Comparison of ENCODE assay signal across 8 cellular contexts in the genomic region with DNA sequence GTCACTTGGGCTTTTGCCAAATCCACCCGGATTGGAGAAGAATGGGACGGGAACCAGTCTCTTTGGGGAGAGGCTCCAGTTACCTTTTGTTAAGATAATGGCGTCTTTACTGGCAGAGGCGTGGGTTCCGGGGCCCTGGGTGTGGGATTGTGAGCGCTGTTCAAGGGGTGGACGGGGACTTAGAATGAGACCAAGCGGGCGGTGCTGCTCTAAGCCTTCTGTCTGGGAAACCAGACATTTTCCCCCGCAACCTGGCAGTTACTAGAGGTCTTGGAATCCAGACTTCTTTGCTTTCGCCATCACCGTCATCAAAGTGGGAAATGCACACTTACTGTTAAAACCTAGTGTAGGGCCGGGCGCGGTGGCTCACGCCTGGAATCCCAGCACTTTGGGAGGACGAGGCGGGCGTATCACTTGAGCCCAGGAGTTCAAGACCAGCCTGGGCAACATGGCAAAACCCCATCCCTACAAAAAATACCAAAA. TPM values are rescaled to one million over a fixed set of nuclear protein-coding genes. Genes with fewer than 3 reads are reported as not detected.
DNase-seq lines count a peak whose midpoint lies in the region; ATAC-seq and TF ChIP-seq lines count a peak whose summit lies in the region.

No MANE protein-coding gene starts in this region.

- peak; percentile 31 for ATAC-seq in HCT116

- H3K9ac ChIP-seq in HCT116 (ENCODE audit: low read length) (peak overlapping the region; percentile 97), SU-DHL-6 (ENCODE audit: low read length) (peak overlapping the region; percentile 97)

- no peak for TF ChIP-seq RAD21 in HCT116 (IDR thresholded peaks at IDR 0.05; ENCODE audit: low read depth)

- intact Hi-C loops in CD4-positive, alpha-beta memory T cell (cut with micrococcal nuclease), result loop anchor here (1.0 to 2.0 kb wide), 4 partner anchors 38 to 195 kb away; partner anchors contain the start of genes FBF1, UNK and WBP2
- intact Hi-C loops in HCT116 (cut with micrococcal nuclease), result loop anchor here (1.0 kb wide), 2 partner anchors 38 to 74 kb away; partner anchors contain the start of gene FBF1
- intact Hi-C loops in posterior vena cava (cut with DNase I), result no loop called here

- no peaks in the 10 kb centered on the region for H3K27me3 ChIP-seq in CD4-positive, alpha-beta memory T cell (ENCODE audit: insufficient read depth, low read length)
- H3K27me3 ChIP-seq in HCT116 (ENCODE audit: insufficient read depth, low read length) (no peaks in the 10 kb centered on the region), SU-DHL-6 (ENCODE audit: low read length) (no peaks in the 10 kb centered on the region)

- peak overlapping the region; percentile 99 to 100 (median 99) for H3K27ac Mint-ChIP-seq in CD4-positive, alpha-beta memory T cell

- no peak for DNase-seq in CD4-positive, alpha-beta memory T cell
- DNase-seq in HCT116 (ENCODE audit: low read depth, low spot score) (no peak), fibroblast of the aortic adventitia (ENCODE audit: low read depth) (peak; percentile 89), posterior vena cava (ENCODE audit: low spot score) (peak; percentile 86), KBM-7 (no peak), NCI-H2107 (lab: John Stamatoyannopoulos, UW) (no peak)
- DNase-seq in stimulated activated CD4-positive, alpha-beta T cell treated with anti-CD3 and anti-CD28 coated beads, Interleukin-2, amount 100 ng/mL, for 24 hours, result no peak

- H3K79me2 ChIP-seq in HCT116 (ENCODE audit: insufficient read depth, low read length) (peaks cover 19% of the 10 kb centered on the region; the same call in 1 of the 2 replicates), SU-DHL-6 (ENCODE audit: insufficient read depth, low read length) (no peaks in the 10 kb centered on the region; the same call in 1 of the 2 replicates)

- H3K27ac ChIP-seq in CD4-positive, alpha-beta memory T cell (ENCODE audit: low read depth, low read length), result peak overlapping the region; percentile 79
- H3K27ac ChIP-seq in HCT116 (ENCODE audit: low read depth, low read length) (peak overlapping the region; percentile 95), SU-DHL-6 (ENCODE audit: low read depth, low read length) (peak overlapping the region; percentile 81)

- TF ChIP-seq CTCF in HCT116 (IDR thresholded peaks at IDR 0.05 in 2 of 3, conservative IDR thresholded peaks at IDR 0.05 in 1 of 3; ENCODE audit: borderline replicate concordance in 1 of 3, insufficient read depth in 1 of 3, low read depth in 2 of 3, low read length in 2 of 3), result no peak
- no peak for TF ChIP-seq CTCF in SU-DHL-6 (IDR thresholded peaks at IDR 0.05; ENCODE audit: insufficient read depth, low read length, poor library complexity, severe bottlenecking)
- no peak for TF ChIP-seq CTCF in fibroblast of the aortic adventitia (IDR thresholded peaks at IDR 0.05; ENCODE audit: insufficient read depth, low read length)

- no peaks in the 10 kb centered on the region for H4K20me1 ChIP-seq in HCT116 (ENCODE audit: insufficient read depth)
- no peaks in the 10 kb centered on the region for H4K20me1 ChIP-seq in SU-DHL-6 (ENCODE audit: low read depth, low read length)

- H3K4me2 ChIP-seq in HCT116 (ENCODE audit: low read length) (peak overlapping the region; percentile 80), SU-DHL-6 (ENCODE audit: low read depth, low read length, poor library complexity, severe bottlenecking) (peak overlapping the region; percentile 78)

- H3K9me3 Mint-ChIP-seq in CD4-positive, alpha-beta memory T cell, result no peaks in the 10 kb centered on the region

- RAD21 ChIA-PET in HCT116 (lab: Charles Lee; ENCODE audit: low non-redundant PET in 1 of 2, low total read pairs in 2 of 2, uncharacterized antibody in 2 of 2, unreplicated experiment in 2 of 2), result no interaction called here

- TSS peak; percentile 88 for BruUV-seq in HCT116 (replicated peaks; lab: Mats Ljungman, UMichigan)

- H3K9me2 ChIP-seq in HCT116 (ENCODE audit: insufficient read depth), result no peaks in the 10 kb centered on the region
- no peaks in the 10 kb centered on the region for H3K9me2 ChIP-seq in SU-DHL-6 (replicated peaks; ENCODE audit: insufficient read depth, low read length)

- peaks cover 0 to 14% of the 10 kb centered on the region in 2 donors for H3K36me3 Mint-ChIP-seq in CD4-positive, alpha-beta memory T cell

- no peaks in the 10 kb centered on the region for H3K9me3 ChIP-seq in CD4-positive, alpha-beta memory T cell (ENCODE audit: control insufficient read depth in 1 of 2, low read length in 2 of 2)
- no peaks in the 10 kb centered on the region for H3K9me3 ChIP-seq in HCT116 (ENCODE audit: control insufficient read depth in 1 of 2, insufficient read depth in 1 of 2, low read depth in 1 of 2, low read length in 2 of 2)
- no peaks in the 10 kb centered on the region for H3K9me3 ChIP-seq in SU-DHL-6 (ENCODE audit: insufficient read depth, low read length)

- H3K4me3 Mint-ChIP-seq in CD4-positive, alpha-beta memory T cell, result peak overlapping the region; percentile 93 to 99 (median 96)

- peaks cover 18 to 53% (median 34%) of the 10 kb centered on the region in 4 donors for H3K4me1 Mint-ChIP-seq in CD4-positive, alpha-beta memory T cell

- H2AFZ ChIP-seq in HCT116 (ENCODE audit: low read depth, low read length, poor library complexity, severe bottlenecking), result no peak overlapping the region
- H2AFZ ChIP-seq in SU-DHL-6 (ENCODE audit: low read depth, low read length, severe bottlenecking), result peak overlapping the region; percentile 92

- H3K27me3 Mint-ChIP-seq in CD4-positive, alpha-beta memory T cell, result no peaks in the 10 kb centered on the region

- CTCF ChIA-PET in CD4-positive, alpha-beta memory T cell (lab: Charles Lee; ENCODE audit: partially characterized antibody), result interaction anchor here (1.3 kb wide), 1 partner anchor 15 kb away, joined by 3 read pairs; no protein-coding TSS in a partner anchor
- CTCF ChIA-PET in HCT116 (lab: Charles Lee), result interaction anchor here (1.0 kb wide), 1 partner anchor 34 kb away, joined by 3 read pairs; no protein-coding TSS in a partner anchor

- POLR2A ChIA-PET in CD4-positive, alpha-beta memory T cell (lab: Charles Lee; ENCODE audit: partially characterized antibody), result interaction anchor here (0.7 to 2.0 kb wide), 10 partner anchors 12 to 290 kb away, joined by 3 to 14 read pairs (median 3); partner anchors contain the start of genes FBF1 and MRPL38
- POLR2A ChIA-PET in HCT116 (lab: Charles Lee), result no interaction called here

- peaks cover 30% of the 10 kb centered on the region for H3K4me1 ChIP-seq in CD4-positive, alpha-beta memory T cell (ENCODE audit: insufficient read depth, low read length)
- H3K4me1 ChIP-seq in HCT116 (ENCODE audit: control insufficient read depth in 1 of 2, insufficient read depth in 2 of 2, low read length in 2 of 2), result peaks cover 12 to 32% of the 10 kb centered on the region in 2 experiments

- peak overlapping the region; percentile 61 to 88 for H3K4me3 ChIP-seq in CD4-positive, alpha-beta memory T cell (ENCODE audit: low read length in 2 of 2)
- H3K4me3 ChIP-seq in HCT116 (replicated peaks in 1 of 2; ENCODE audit: low read depth in 1 of 2, low read length in 2 of 2) (peak overlapping the region; percentile 63 to 95), SU-DHL-6 (ENCODE audit: insufficient read depth, low read length, poor library complexity, severe bottlenecking) (peak overlapping the region; percentile 100), fibroblast of the aortic adventitia (ENCODE audit: low read depth, low read length) (peak overlapping the region; percentile 93)

- in situ Hi-C loops in KBM-7 (cut with MboI; ENCODE audit: low pct_unique_long_range_greater_than_20kb, low sequenced_read_pairs), result no loop called here

- TF ChIP-seq POLR2A in HCT116 (IDR thresholded peaks at IDR 0.05; ENCODE audit: borderline replicate concordance, extremely low read depth, insufficient read depth, insufficient read length), result peak; percentile 7

- H3K36me3 ChIP-seq in CD4-positive, alpha-beta memory T cell (ENCODE audit: insufficient read depth, low read length), result no peaks in the 10 kb centered on the region
- H3K36me3 ChIP-seq in HCT116 (ENCODE audit: control insufficient read depth in 1 of 2, insufficient read depth in 2 of 2, low read length in 2 of 2), result no peaks in the 10 kb centered on the region; a peak in 1 of 4 replicates
- H3K36me3 ChIP-seq in SU-DHL-6 (ENCODE audit: low read length), result no peaks in the 10 kb centered on the region

- 0 out of 2 replicates have a peak, but pooled peaks cover 12% of the 10 kb centered on the region for H3F3A ChIP-seq in SU-DHL-6 (ENCODE audit: insufficient read depth)

TF ChIP-seq in HCT116, 20 proteins besides CTCF, POLR2A, EP300 and RAD21:
- TF ChIP-seq SRF (IDR thresholded peaks at IDR 0.05; ENCODE audit: low read depth) (no peak), SIN3A (IDR thresholded peaks at IDR 0.05; ENCODE audit: low read depth) (no peak), ZFX (IDR thresholded peaks at IDR 0.05) (peak; percentile 72; the same call in 1 of the 2 replicates)

RNA-seq across cellular contexts. Expression of gene TEN1, which starts 0.7 kb away (rescaled TPM):
- total RNA-seq in CD4-positive, alpha-beta memory T cell, result 10 to 100 TPM; 10.2 to 16.1 TPM
- 10 to 100 TPM; 13.1 to 20.2 TPM for polyA plus RNA-seq in CD4-positive, alpha-beta memory T cell
- total RNA-seq in HCT116 (2021; ENCODE audit: unreplicated experiment) (18.5 TPM), fibroblast of the aortic adventitia (ENCODE audit: low replicate concordance) (16.0 and 18.3 TPM in 2 replicates), posterior vena cava (10 to 100 TPM; 11.1 to 12.7 TPM)
- polyA plus RNA-seq in HCT116 (2012), result 19.3 and 22.6 TPM in 2 replicates

RNA-seq across cellular contexts. Expression of gene ACOX1, which starts 0.8 kb away (rescaled TPM):
- 10 to 100 TPM; 30.4 to 31.7 TPM for total RNA-seq in CD4-positive, alpha-beta memory T cell
- 10 to 100 TPM; 10.2 to 14.4 TPM for polyA plus RNA-seq in CD4-positive, alpha-beta memory T cell
- total RNA-seq in HCT116 (2021; ENCODE audit: unreplicated experiment) (50.2 TPM), fibroblast of the aortic adventitia (ENCODE audit: low replicate concordance) (47.0 and 61.5 TPM in 2 replicates), posterior vena cava (10 to 100 TPM; 45.2 to 46.2 TPM)
- polyA plus RNA-seq in HCT116 (2012), result 25.1 and 34.4 TPM in 2 replicates

RNA-seq across cellular contexts. Expression of gene CDK3, which starts 20.9 kb away (rescaled TPM):
- 1 to 10 TPM; 9.6 to 9.7 TPM for total RNA-seq in CD4-positive, alpha-beta memory T cell
- 1 to 10 TPM; 1.0 to 1.1 TPM for polyA plus RNA-seq in CD4-positive, alpha-beta memory T cell
- total RNA-seq in HCT116 (2021; ENCODE audit: unreplicated experiment) (7.1 TPM), fibroblast of the aortic adventitia (ENCODE audit: low replicate concordance) (1.1 TPM in 1 of 2 replicates, not detected in the other), posterior vena cava (1 to 10 TPM; 2.9 to 4.9 TPM)
- polyA plus RNA-seq in HCT116 (2012), result 6.4 and 6.9 TPM in 2 replicates

RNA-seq across cellular contexts. Expression of gene FBF1, which starts 38.9 kb away (rescaled TPM):
- 10 to 100 TPM; 39.6 to 42.7 TPM for total RNA-seq in CD4-positive, alpha-beta memory T cell
- 1 to 10 TPM; 3.7 to 4.0 TPM for polyA plus RNA-seq in CD4-positive, alpha-beta memory T cell
- total RNA-seq in HCT116 (2021; ENCODE audit: unreplicated experiment) (22.8 TPM), fibroblast of the aortic adventitia (ENCODE audit: low replicate concordance) (14.1 and 21.1 TPM in 2 replicates), posterior vena cava (1 to 10 TPM; 4.5 to 6.8 TPM)
- polyA plus RNA-seq in HCT116 (2012), result 10.1 and 10.6 TPM in 2 replicates

RNA-seq across cellular contexts. Expression of gene EVPL, which starts 47.4 kb away (rescaled TPM):
- not detected for total RNA-seq in CD4-positive, alpha-beta memory T cell
- polyA plus RNA-seq in CD4-positive, alpha-beta memory T cell, result not detected
- total RNA-seq in HCT116 (2021; ENCODE audit: unreplicated experiment) (58.0 TPM), fibroblast of the aortic adventitia (ENCODE audit: low replicate concordance) (not detected in 2 replicates), posterior vena cava (1 to 10 TPM in 1 of 2 donors, under 1 TPM in 1; 0.33 to 1.3 TPM)
- polyA plus RNA-seq in HCT116 (2012), result 38.3 and 41.0 TPM in 2 replicates

Comparison
In these comparisons a context has a peak if more than half of its experiments do, and no peak if none do; other contexts are left out.
1. DNase-seq: peak in fibroblast of the aortic adventitia (single experiment) and posterior vena cava (single experiment); none in CD4-positive, alpha-beta memory T cell (0 of 5), HCT116 (single experiment), KBM-7 (single experiment), stimulated activated CD4-positive, alpha-beta T cell treated with anti-CD3 and anti-CD28 coated beads, Interleukin-2, amount 100 ng/mL, for 24 hours (0 of 2) and NCI-H2107 (single experiment).
2. intact Hi-C loops: an anchor here in CD4-positive, alpha-beta memory T cell (1.0 to 2.0 kb wide) and HCT116 (1.0 kb wide); none called in posterior vena cava.
3. Peak in every context shown above with its lines, with median percentiles within 50 percentile points of each other: H3K27ac ChIP-seq and H3K4me3 ChIP-seq.